In the genomic region with DNA sequence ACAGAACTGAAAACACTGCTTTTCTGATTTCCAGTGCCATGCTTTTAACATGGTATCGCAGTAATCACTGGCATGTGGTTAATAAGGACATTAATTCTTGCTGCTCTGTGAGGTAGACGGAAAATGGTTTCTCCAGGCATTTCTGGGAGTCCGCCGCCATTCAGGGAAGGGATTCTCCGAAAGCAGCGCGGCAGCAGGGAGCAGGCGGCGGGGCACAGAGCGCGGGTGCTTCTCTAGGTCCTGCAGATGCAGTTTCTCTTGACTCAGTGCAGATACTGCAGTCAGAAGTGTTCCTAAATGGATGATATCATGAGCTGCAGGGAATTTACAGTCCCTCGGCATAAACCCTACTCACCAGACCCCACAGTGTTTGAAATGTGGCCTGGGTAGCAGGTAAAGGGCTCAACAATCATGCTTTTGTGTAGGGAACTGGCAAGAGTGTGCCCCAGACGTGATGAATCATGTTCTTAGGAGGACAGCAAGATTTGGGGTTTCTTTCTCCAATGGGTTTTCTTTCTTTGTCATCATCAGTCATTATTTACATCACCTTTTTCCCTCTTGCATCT, we compare ENCODE assay signal across 1 cellular context.
TF ChIP-seq lines count a peak whose summit lies in the region.

No MANE protein-coding gene starts in this region.

TF ChIP-seq in GM23338, 12 proteins besides CTCF, POLR2A, EP300 and RAD21 (continued from another document):
- TF ChIP-seq, protein P1, sequence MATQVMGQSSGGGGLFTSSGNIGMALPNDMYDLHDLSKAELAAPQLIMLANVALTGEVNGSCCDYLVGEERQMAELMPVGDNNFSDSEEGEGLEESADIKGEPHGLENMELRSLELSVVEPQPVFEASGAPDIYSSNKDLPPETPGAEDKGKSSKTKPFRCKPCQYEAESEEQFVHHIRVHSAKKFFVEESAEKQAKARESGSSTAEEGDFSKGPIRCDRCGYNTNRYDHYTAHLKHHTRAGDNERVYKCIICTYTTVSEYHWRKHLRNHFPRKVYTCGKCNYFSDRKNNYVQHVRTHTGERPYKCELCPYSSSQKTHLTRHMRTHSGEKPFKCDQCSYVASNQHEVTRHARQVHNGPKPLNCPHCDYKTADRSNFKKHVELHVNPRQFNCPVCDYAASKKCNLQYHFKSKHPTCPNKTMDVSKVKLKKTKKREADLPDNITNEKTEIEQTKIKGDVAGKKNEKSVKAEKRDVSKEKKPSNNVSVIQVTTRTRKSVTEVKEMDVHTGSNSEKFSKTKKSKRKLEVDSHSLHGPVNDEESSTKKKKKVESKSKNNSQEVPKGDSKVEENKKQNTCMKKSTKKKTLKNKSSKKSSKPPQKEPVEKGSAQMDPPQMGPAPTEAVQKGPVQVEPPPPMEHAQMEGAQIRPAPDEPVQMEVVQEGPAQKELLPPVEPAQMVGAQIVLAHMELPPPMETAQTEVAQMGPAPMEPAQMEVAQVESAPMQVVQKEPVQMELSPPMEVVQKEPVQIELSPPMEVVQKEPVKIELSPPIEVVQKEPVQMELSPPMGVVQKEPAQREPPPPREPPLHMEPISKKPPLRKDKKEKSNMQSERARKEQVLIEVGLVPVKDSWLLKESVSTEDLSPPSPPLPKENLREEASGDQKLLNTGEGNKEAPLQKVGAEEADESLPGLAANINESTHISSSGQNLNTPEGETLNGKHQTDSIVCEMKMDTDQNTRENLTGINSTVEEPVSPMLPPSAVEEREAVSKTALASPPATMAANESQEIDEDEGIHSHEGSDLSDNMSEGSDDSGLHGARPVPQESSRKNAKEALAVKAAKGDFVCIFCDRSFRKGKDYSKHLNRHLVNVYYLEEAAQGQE (IDR thresholded peaks at IDR 0.05; ENCODE audit: unreplicated experiment): no peak
- no peak for TF ChIP-seq CREB1 (CRISPR knock-in tag; IDR thresholded peaks at IDR 0.05; ENCODE audit: low read depth)
- TF ChIP-seq JUNB (IDR thresholded peaks at IDR 0.05; ENCODE audit: unreplicated experiment): no peak
- TF ChIP-seq NANOG (IDR thresholded peaks at IDR 0.05; ENCODE audit: borderline replicate concordance): no peak
- no peak for TF ChIP-seq EZH2 (IDR thresholded peaks at IDR 0.05; ENCODE audit: low read depth, unreplicated experiment)
